Comparison of ENCODE assay signal across 1 cellular context in genomic region chr11:60786811-60787567, GRCh38.
TF ChIP-seq lines count a peak whose summit lies in the region.

No MANE protein-coding gene starts in this region.

TF ChIP-seq in IMR-90, 13 proteins besides CTCF, POLR2A, EP300 and RAD21 (continued from another document):
- TF ChIP-seq ELK1 (IDR thresholded peaks at IDR 0.05; ENCODE audit: borderline replicate concordance, low read depth, low read length) = no peak
